In genomic region chr22:49677495-49677889, GRCh38 we compare ENCODE assay signal across 18 cellular contexts.
"Had no signal": no experiment of that assay in that cellular context is flagged by ENCODE, and none has a peak within 500 bp of the region (broad histone marks: within the 10 kb centered on the region; RNA-seq: fewer than 3 reads in every experiment).

No MANE protein-coding gene starts in this region.

- H3K27me3 ChIP-seq: body of pancreas had no signal

- H3K36me3 ChIP-seq: heart right ventricle, neutrophil had no signal

- H3K4me1 ChIP-seq: body of pancreas, heart right ventricle had no signal

- H3K9me3 ChIP-seq: body of pancreas, heart right ventricle, neutrophil had no signal

- FAIRE-seq: colon, endometrium had no signal

- H3K4me3 Mint-ChIP-seq: activated naive CD4-positive, alpha-beta T cell treated with anti-CD3 and anti-CD28 coated beads for 36 hours; activated T-helper 17 cell treated with anti-CD3 and anti-CD28 coated beads, Interleukin-2, amount 50 U/mL, for 72 hours; immature natural killer cell; natural killer cell had no signal

- H3K4me3 ChIP-seq: body of pancreas, heart right ventricle had no signal

- H3K9me3 Mint-ChIP-seq: activated naive CD4-positive, alpha-beta T cell treated with anti-CD3 and anti-CD28 coated beads for 36 hours; activated T-helper 17 cell treated with anti-CD3 and anti-CD28 coated beads, Interleukin-2, amount 50 U/mL, for 72 hours; immature natural killer cell; natural killer cell; stimulated activated naive CD8-positive, alpha-beta T cell treated with anti-CD3 and anti-CD28 coated beads, Interleukin-15, amount 100 ng/mL, for 72 hours had no signal

- H3K4me1 Mint-ChIP-seq: activated T-helper 17 cell treated with anti-CD3 and anti-CD28 coated beads, Interleukin-2, amount 50 U/mL, for 72 hours; immature natural killer cell; natural killer cell had no signal

- H3K27ac Mint-ChIP-seq: activated naive CD4-positive, alpha-beta T cell treated with anti-CD3 and anti-CD28 coated beads for 36 hours; activated T-helper 17 cell treated with anti-CD3 and anti-CD28 coated beads, Interleukin-2, amount 50 U/mL, for 72 hours; immature natural killer cell; natural killer cell; stimulated activated naive CD8-positive, alpha-beta T cell treated with anti-CD3 and anti-CD28 coated beads, Interleukin-15, amount 100 ng/mL, for 72 hours had no signal

- H3K27ac ChIP-seq: body of pancreas, heart right ventricle, neutrophil had no signal

- H3K36me3 Mint-ChIP-seq: immature natural killer cell, natural killer cell had no signal

- ATAC-seq: activated CD4-positive, CD25-positive, alpha-beta regulatory T cell treated with anti-CD3 and anti-CD28 coated beads, Interleukin-2, amount 50 U/mL, for 24 hours; activated T-helper 17 cell treated with anti-CD3 and anti-CD28 coated beads, Interleukin-2, amount 50 U/mL, for 72 hours; body of pancreas; natural killer cell had no signal

- DNase-seq: activated CD4-positive, alpha-beta T cell treated with anti-CD3 and anti-CD28 coated beads, Interleukin-2, amount 50 U/mL, for 1 hour; activated naive CD4-positive, alpha-beta T cell treated with anti-CD3 and anti-CD28 coated beads for 36 hours; activated T-cell treated with anti-CD3 and anti-CD28 coated beads for 4 hours; caudate nucleus; erythroblast; heart right ventricle; immature natural killer cell; natural killer cell; stimulated activated naive CD8-positive, alpha-beta T cell treated with anti-CD3 and anti-CD28 coated beads, Interleukin-15, amount 100 ng/mL, for 72 hours; T-helper 1 cell; T1000; trophoblast cell had no signal
